ENCODE assay signal across 1 cellular context in genomic region chr15:33328105-33328504, GRCh38.
TF ChIP-seq lines count a peak whose summit lies in the region.

No MANE protein-coding gene starts in this region.

TF ChIP-seq in SK-N-SH, 30 proteins besides CTCF, POLR2A, EP300 and RAD21 (continued from another document):
- no peak for TF ChIP-seq FOXM1 (IDR thresholded peaks at IDR 0.05; ENCODE audit: low read depth)
- TF ChIP-seq FOXJ3 (CRISPR knock-in tag; IDR thresholded peaks at IDR 0.05), result no peak
- TF ChIP-seq TCF12 (IDR thresholded peaks at IDR 0.05), result no peak
- TF ChIP-seq IRF3 (IDR thresholded peaks at IDR 0.05; ENCODE audit: low read depth, low read length), result no peak
- no peak for TF ChIP-seq EZH2phosphoT487 (IDR thresholded peaks at IDR 0.05; ENCODE audit: borderline replicate concordance, low read depth)
- no peak for TF ChIP-seq FOSL2 (IDR thresholded peaks at IDR 0.05; ENCODE audit: borderline replicate concordance, low read depth)
TF ChIP-seq in SK-N-SH: peak in this region for 0.
